8 cellular contexts compared by ENCODE assay signal in genomic region chr5:172437445-172438303, GRCh38. TPM values are rescaled to one million over a fixed set of nuclear protein-coding genes. Genes with fewer than 3 reads are reported as not detected.
DNase-seq lines count a peak whose midpoint lies in the region; ATAC-seq, FAIRE-seq and TF ChIP-seq lines count a peak whose summit lies in the region.

No MANE protein-coding gene starts in this region.

- H3K27me3 ChIP-seq in esophagus muscularis mucosa (no peaks in the 10 kb centered on the region), pancreas (no peaks in the 10 kb centered on the region)

- ATAC-seq in pancreas (peak; percentile 36 to 87 (median 76)), GM21786 (IDR thresholded peaks at IDR 0.05; ENCODE audit: unreplicated experiment) (no peak), HG02610 (IDR thresholded peaks at IDR 0.05; ENCODE audit: unreplicated experiment) (no peak)

- H3K36me3 ChIP-seq in esophagus muscularis mucosa (peaks cover 0 to 5% (median 0%) of the 10 kb centered on the region in 4 donors), pancreas (no peaks in the 10 kb centered on the region)

- H3K4me1 ChIP-seq in esophagus muscularis mucosa = peaks cover 22 to 72% (median 57%) of the 10 kb centered on the region in 4 donors
- H3K4me1 ChIP-seq in pancreas = peaks cover 0 to 17% (median 0%) of the 10 kb centered on the region in 3 donors

- no peak for TF ChIP-seq EP300 in esophagus muscularis mucosa (IDR thresholded peaks at IDR 0.05)

- DNase-seq in EL = peak; percentile 78
- peak; percentile 82 for DNase-seq in NCI-H82 (lab: John Stamatoyannopoulos, UW)
- DNase-seq in esophagus muscularis mucosa (ENCODE audit: extremely low spot score) = no peak
- DNase-seq in pancreas = peak; percentile 53 to 85 (median 76)
- no peak for DNase-seq in activated CD4-positive, alpha-beta T cell treated with anti-CD3 and anti-CD28 coated beads for 48 hours
- no peak for DNase-seq in activated CD8-positive, alpha-beta memory T cell treated with anti-CD3 and anti-CD28 coated beads for 24 hours

- no peak for FAIRE-seq in pancreas (lab: Jason Lieb, UNC)

- 56% methylated on average over 12 of the region's 14 CpGs for WGBS in esophagus muscularis mucosa
- 52 to 59% methylated on average over 14 of the region's 14 CpGs for WGBS in pancreas, 2 donors

- no peak overlapping the region for H3K4me3 ChIP-seq in esophagus muscularis mucosa
- H3K4me3 ChIP-seq in pancreas = no peak overlapping the region

- TF ChIP-seq CTCF in esophagus muscularis mucosa (IDR thresholded peaks at IDR 0.05) (no peak), pancreas (IDR thresholded peaks at IDR 0.05) (no peak)

- TF ChIP-seq POLR2A in esophagus muscularis mucosa (IDR thresholded peaks at IDR 0.05; ENCODE audit: low read depth) = no peak

- H3K9me3 ChIP-seq in esophagus muscularis mucosa (no peaks in the 10 kb centered on the region), pancreas (no peaks in the 10 kb centered on the region)

- intact Hi-C loops in esophagus muscularis mucosa (cut with DNase I) (no loop called here), pancreas (cut with DNase I) (no loop called here)

- H3K27ac ChIP-seq in esophagus muscularis mucosa (replicated peaks in 1 of 4) (peak overlapping the region; percentile 69 to 78 (median 72)), pancreas (peak overlapping the region in 3 of 4 donors; percentile 44 to 66 (median 60))

RNA-seq across cellular contexts. Expression of gene SH3PXD2B, which starts 16.7 kb away (rescaled TPM):
- total RNA-seq in esophagus muscularis mucosa (10 to 100 TPM; 41.5 to 66.5 (median 49.2) TPM), pancreas (10 to 100 TPM in 5 of 6 donors, 1 to 10 TPM in 1; 9.7 to 24.9 (median 12.9) TPM)
- polyA plus RNA-seq in pancreas = 1 to 10 TPM; 4.2 to 4.3 TPM

Comparison
In these comparisons a context has a peak if more than half of its experiments do, and no peak if none do; other contexts are left out.
1. DNase-seq: peak in EL (single experiment), NCI-H82 (single experiment) and pancreas (6 of 6); none in esophagus muscularis mucosa (single experiment), activated CD4-positive, alpha-beta T cell treated with anti-CD3 and anti-CD28 coated beads for 48 hours (single experiment) and activated CD8-positive, alpha-beta memory T cell treated with anti-CD3 and anti-CD28 coated beads for 24 hours (single experiment).
2. ATAC-seq: peak in pancreas (4 of 4); none in GM21786 (single experiment) and HG02610 (single experiment).